In genomic region chr5:10621837-10622236, GRCh38 we compare ENCODE assay signal across 1 cellular context.
TF ChIP-seq lines count a peak whose summit lies in the region.

No MANE protein-coding gene starts in this region.

TF ChIP-seq in endothelial cell of umbilical vein, 7 proteins besides CTCF, POLR2A, EP300 and RAD21 (continued from another document):
- no peak for TF ChIP-seq MAX (IDR thresholded peaks at IDR 0.05; ENCODE audit: insufficient read depth, insufficient read length)
- no peak for TF ChIP-seq POLR2AphosphoS5 (IDR thresholded peaks at IDR 0.05; ENCODE audit: insufficient read depth, low read depth, low read length)
- no peak for TF ChIP-seq EZH2 (IDR thresholded peaks at IDR 0.05; ENCODE audit: borderline replicate concordance, low read depth, low read length, severe bottlenecking)
- no peak for TF ChIP-seq GATA2 (IDR thresholded peaks at IDR 0.05; ENCODE audit: insufficient read depth, insufficient read length, low read depth, low read length)
